ENCODE assay signal across 2 cellular contexts in genomic region chr6:35638679-35639078, GRCh38.
TF ChIP-seq lines count a peak whose summit lies in the region.

No MANE protein-coding gene starts in this region.

TF ChIP-seq in IMR-90, 13 proteins besides CTCF, POLR2A, EP300 and RAD21:
- TF ChIP-seq RCOR1 (IDR thresholded peaks at IDR 0.05; ENCODE audit: insufficient replicate concordance, low read length) (no peak), FOS (IDR thresholded peaks at IDR 0.05; ENCODE audit: low read depth, low read length) (no peak), CEBPB (IDR thresholded peaks at IDR 0.05; ENCODE audit: low read depth, low read length) (peak; percentile 42; the same call in 1 of the 2 replicates), MAZ (IDR thresholded peaks at IDR 0.05; ENCODE audit: borderline replicate concordance, low read depth, low read length) (no peak), RFX5 (IDR thresholded peaks at IDR 0.05; ENCODE audit: low read depth, low read length) (no peak), SMC3 (IDR thresholded peaks at IDR 0.05; ENCODE audit: low read depth, low read length) (no peak), MXI1 (IDR thresholded peaks at IDR 0.05; ENCODE audit: borderline replicate concordance, low read depth, low read length) (no peak)
- TF ChIP-seq, protein P1, sequence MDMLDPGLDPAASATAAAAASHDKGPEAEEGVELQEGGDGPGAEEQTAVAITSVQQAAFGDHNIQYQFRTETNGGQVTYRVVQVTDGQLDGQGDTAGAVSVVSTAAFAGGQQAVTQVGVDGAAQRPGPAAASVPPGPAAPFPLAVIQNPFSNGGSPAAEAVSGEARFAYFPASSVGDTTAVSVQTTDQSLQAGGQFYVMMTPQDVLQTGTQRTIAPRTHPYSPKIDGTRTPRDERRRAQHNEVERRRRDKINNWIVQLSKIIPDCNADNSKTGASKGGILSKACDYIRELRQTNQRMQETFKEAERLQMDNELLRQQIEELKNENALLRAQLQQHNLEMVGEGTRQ (IDR thresholded peaks at IDR 0.05; ENCODE audit: low read depth, low read length), result no peak
TF ChIP-seq in IMR-90: peak in this region for 1.

TF ChIP-seq in K562, 482 proteins besides CTCF, POLR2A, EP300 and RAD21:
- TF ChIP-seq YY1 (IDR thresholded peaks at IDR 0.05; ENCODE audit: borderline replicate concordance in 1 of 3, control insufficient read depth in 1 of 3, extremely low read depth in 1 of 3, insufficient read depth in 3 of 3, insufficient read length in 1 of 3, insufficient replicate concordance in 2 of 3, low read depth in 1 of 3, low read length in 2 of 3) (no peak), CEBPG (CRISPR knock-in tag; IDR thresholded peaks at IDR 0.05) (no peak), CEBPG (tag; conservative IDR thresholded peaks at IDR 0.05 in 1 of 2, IDR thresholded peaks at IDR 0.05 in 1 of 2) (0 out of 4 replicates have a peak, but pooled peaks of 1 of the 2 experiments have one; percentile 27), MIER1 (IDR thresholded peaks at IDR 0.05; ENCODE audit: low read depth) (no peak), ARID3A (IDR thresholded peaks at IDR 0.05; ENCODE audit: borderline replicate concordance, low read depth, low read length) (no peak), ZNF184 (CRISPR knock-in tag; IDR thresholded peaks at IDR 0.05) (no peak), PCBP1 (IDR thresholded peaks at IDR 0.05; ENCODE audit: low read depth, low read length, poor library complexity, severe bottlenecking) (no peak), CREB5 (CRISPR knock-in tag; IDR thresholded peaks at IDR 0.05) (no peak), ZBTB33 (CRISPR knock-in tag; IDR thresholded peaks at IDR 0.05) (no peak), CEBPB (tag; IDR thresholded peaks at IDR 0.05) (0 out of 2 replicates have a peak, but pooled peaks have one; percentile 16), THAP7 (CRISPR knock-in tag; IDR thresholded peaks at IDR 0.05) (no peak), IRF9 (tag; IDR thresholded peaks at IDR 0.05) (no peak), ZNF263 (CRISPR knock-in tag; IDR thresholded peaks at IDR 0.05; ENCODE audit: borderline replicate concordance) (no peak)
